In the genomic region with DNA sequence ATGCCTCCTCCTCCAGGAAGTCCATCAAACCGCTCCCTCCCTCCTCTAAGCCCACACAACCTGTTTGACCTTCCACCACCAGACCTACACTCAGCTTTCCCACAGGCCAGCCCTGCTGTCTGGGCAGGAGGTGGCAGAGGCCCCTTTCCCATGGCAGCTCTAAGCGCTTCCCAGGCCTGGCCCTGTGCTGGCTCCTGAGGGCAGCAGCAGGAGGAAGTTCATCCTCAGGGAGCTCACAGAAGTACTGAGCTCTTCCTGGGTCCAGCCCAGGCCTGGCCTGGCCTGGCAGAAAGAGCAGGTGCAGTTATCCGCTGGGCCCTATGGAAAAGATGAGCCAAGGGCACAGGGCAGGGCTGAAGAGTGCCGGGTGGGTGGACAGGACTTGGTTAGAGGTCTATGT, we compare ENCODE assay signal across 9 cellular contexts. TPM values are rescaled to one million over a fixed set of nuclear protein-coding genes. Genes with fewer than 3 reads are reported as not detected.
A peak's percentile ranks its signal among the peaks of the same experiment; 100 is the strongest.
DNase-seq lines count a peak whose midpoint lies in the region; ATAC-seq and TF ChIP-seq lines count a peak whose summit lies in the region.
"Had no signal": no experiment of that assay in that cellular context is flagged by ENCODE, and none has a peak within 500 bp of the region (broad histone marks: within the 10 kb centered on the region; RNA-seq: fewer than 3 reads in every experiment).

No MANE protein-coding gene starts in this region.

- no peaks in the 10 kb centered on the region for H3K4me1 ChIP-seq in urinary bladder (ENCODE audit: insufficient read depth)

- H3K4me1 Mint-ChIP-seq in mesothelial cell of epicardium, result peaks cover 57% of the 10 kb centered on the region

- no peaks in the 10 kb centered on the region for H3K27me3 Mint-ChIP-seq in mesothelial cell of epicardium (ENCODE audit: low read depth)

- H3K36me3 ChIP-seq in urinary bladder (ENCODE audit: insufficient read depth), result no peaks in the 10 kb centered on the region

- H3K36me3 Mint-ChIP-seq in mesothelial cell of epicardium, result peaks cover 2% of the 10 kb centered on the region

- DNase-seq in Right ventricle myocardium inferior (ENCODE audit: missing footprints) (no peak), left cardiac atrium (no peak), caudate nucleus (lab: John Stamatoyannopoulos, UW) (no peak), mesothelial cell of epicardium (ENCODE audit: low spot score in 2 of 2, unreplicated experiment in 2 of 2) (no peak), NCI-H748 treated with DMSO at 0.1 percent for 48 hours (lab: John Stamatoyannopoulos, UW) (no peak)
- no peak for DNase-seq in activated CD4-positive, CD25-positive, alpha-beta regulatory T cell treated with anti-CD3 and anti-CD28 coated beads, Interleukin-2, amount 50 U/mL, for 72 hours
- DNase-seq: activated CD4-positive, alpha-beta T cell treated with anti-CD3 and anti-CD28 coated beads, Interleukin-2, amount 50 U/mL, for 48 hours had no signal

- peak overlapping the region; percentile 83 for H3K4me3 Mint-ChIP-seq in mesothelial cell of epicardium

- H3K27ac ChIP-seq in caudate nucleus (ENCODE audit: low read depth, low read length) (peak overlapping the region; percentile 87), urinary bladder (ENCODE audit: low read depth) (no peak overlapping the region)

- peak; percentile 2 for ATAC-seq in Right ventricle myocardium inferior
- ATAC-seq in left cardiac atrium, result no peak
- ATAC-seq in HG02884 (IDR thresholded peaks at IDR 0.05; ENCODE audit: unreplicated experiment), result no peak

- peak overlapping the region; percentile 98 for H3K27ac Mint-ChIP-seq in mesothelial cell of epicardium

- TF ChIP-seq CTCF in mesothelial cell of epicardium (IDR thresholded peaks at IDR 0.05; ENCODE audit: unreplicated experiment), result no peak

- intact Hi-C loops in Right ventricle myocardium inferior (cut with DNase I), result loop anchor here (5.0 to 10.0 kb wide), 2 partner anchors 456 to 524 kb away; no protein-coding TSS in a partner anchor
- intact Hi-C loops in left cardiac atrium (cut with DNase I), result loop anchor here (10.0 kb wide), 1 partner anchor 454 kb away; no protein-coding TSS in a partner anchor

- H3K9me3 Mint-ChIP-seq in mesothelial cell of epicardium, result no peaks in the 10 kb centered on the region

- 70% methylated on average over 4 of the region's 4 CpGs for WGBS in urinary bladder

- peak overlapping the region; percentile 68 for H3K4me3 ChIP-seq in urinary bladder (ENCODE audit: low read depth, low read length)

RNA-seq across cellular contexts. Expression of a gene that starts 31.4 kb away (rescaled TPM):
- total RNA-seq in Right ventricle myocardium inferior (55.2 TPM), left cardiac atrium (10 to 100 TPM; 60.3 to 66.9 TPM), mesothelial cell of epicardium (154 to 163 TPM (median 155 TPM) in 3 replicates), urinary bladder (88.6 TPM)
- 66.5 TPM for polyA plus RNA-seq in urinary bladder

RNA-seq across cellular contexts. Expression of a gene that starts 46.6 kb away (rescaled TPM):
- total RNA-seq in Right ventricle myocardium inferior, result 41.2 TPM
- total RNA-seq in left cardiac atrium, result 10 to 100 TPM; 40.9 to 41.6 TPM
- total RNA-seq in mesothelial cell of epicardium, result 0.63 to 1.4 TPM (median 1.1 TPM) in 3 replicates
- 18.6 TPM for total RNA-seq in urinary bladder
- polyA plus RNA-seq in urinary bladder, result 56.1 TPM
